ENCODE assay signal across 9 cellular contexts in the genomic region with DNA sequence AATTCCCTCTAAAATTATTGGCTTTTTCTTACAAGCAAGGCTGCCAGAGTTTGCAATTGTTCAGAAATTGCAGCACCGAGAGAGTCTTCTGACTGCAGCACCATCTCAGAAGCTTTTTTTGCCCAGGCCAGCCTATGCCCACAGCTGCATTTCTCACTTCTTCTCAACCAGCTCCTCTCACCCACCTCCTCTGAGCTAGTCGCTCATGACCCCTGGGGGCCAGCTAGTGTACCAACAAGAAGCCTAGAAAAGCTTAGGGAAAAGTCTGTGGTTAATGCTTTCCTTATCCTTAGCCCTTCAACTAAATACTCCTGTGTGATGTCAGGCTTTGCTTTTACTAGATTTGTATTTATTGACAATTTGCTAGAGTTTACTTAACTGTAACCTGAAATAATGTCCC.
DNase-seq lines count a peak whose midpoint lies in the region; ATAC-seq, FAIRE-seq and TF ChIP-seq lines count a peak whose summit lies in the region.
"Had no signal": no experiment of that assay in that cellular context is flagged by ENCODE, and none has a peak within 500 bp of the region (broad histone marks: within the 10 kb centered on the region; RNA-seq: fewer than 3 reads in every experiment).

No MANE protein-coding gene starts in this region.

- peak; percentile 75 for TF ChIP-seq CTCF in fibroblast of pulmonary artery (IDR thresholded peaks at IDR 0.05; ENCODE audit: low read length, missing control alignments)

- no peak overlapping the region for H3K4me3 ChIP-seq in fibroblast of pulmonary artery (replicated peaks; ENCODE audit: low read depth, low read length)

- ATAC-seq in HG03442 (IDR thresholded peaks at IDR 0.05; ENCODE audit: unreplicated experiment), result peak; percentile 39
- ATAC-seq: stimulated activated naive CD8-positive, alpha-beta T cell treated with anti-CD3 and anti-CD28 coated beads, Interleukin-15, amount 100 ng/mL, for 72 hours had no signal

- DNase-seq in stimulated activated CD4-positive, alpha-beta T cell treated with anti-CD3 and anti-CD28 coated beads, Interleukin-4, amount 100 ng/mL, for 24 hours, result peak; percentile 4
- DNase-seq in stimulated activated CD4-positive, alpha-beta T cell treated with anti-CD3 and anti-CD28 coated beads, Interleukin-4, amount 100 ng/mL, for 4 hours, result no peak
- DNase-seq in RCC 7860 (ENCODE audit: low spot score) (peak; percentile 39), fibroblast of pulmonary artery (ENCODE audit: low read depth) (peak; percentile 82), pons (ENCODE audit: low spot score) (peak; percentile 69), GOT3 (lab: John Stamatoyannopoulos, UW) (no peak), NCI-H2196 treated with DMSO at 0.1 percent for 48 hours (lab: John Stamatoyannopoulos, UW; ENCODE audit: unreplicated experiment) (no peak)

- FAIRE-seq in RCC 7860 (lab: Jason Lieb, UNC), result no peak

Comparison
In these comparisons a context has a peak if more than half of its experiments do, and no peak if none do; other contexts are left out.
1. DNase-seq: peak in stimulated activated CD4-positive, alpha-beta T cell treated with anti-CD3 and anti-CD28 coated beads, Interleukin-4, amount 100 ng/mL, for 24 hours (single experiment), RCC 7860 (single experiment), fibroblast of pulmonary artery (single experiment) and pons (single experiment); none in stimulated activated CD4-positive, alpha-beta T cell treated with anti-CD3 and anti-CD28 coated beads, Interleukin-4, amount 100 ng/mL, for 4 hours (0 of 2), GOT3 (single experiment) and NCI-H2196 treated with DMSO at 0.1 percent for 48 hours (single experiment).